Comparison of ENCODE assay signal across 1 cellular context in the genomic region with DNA sequence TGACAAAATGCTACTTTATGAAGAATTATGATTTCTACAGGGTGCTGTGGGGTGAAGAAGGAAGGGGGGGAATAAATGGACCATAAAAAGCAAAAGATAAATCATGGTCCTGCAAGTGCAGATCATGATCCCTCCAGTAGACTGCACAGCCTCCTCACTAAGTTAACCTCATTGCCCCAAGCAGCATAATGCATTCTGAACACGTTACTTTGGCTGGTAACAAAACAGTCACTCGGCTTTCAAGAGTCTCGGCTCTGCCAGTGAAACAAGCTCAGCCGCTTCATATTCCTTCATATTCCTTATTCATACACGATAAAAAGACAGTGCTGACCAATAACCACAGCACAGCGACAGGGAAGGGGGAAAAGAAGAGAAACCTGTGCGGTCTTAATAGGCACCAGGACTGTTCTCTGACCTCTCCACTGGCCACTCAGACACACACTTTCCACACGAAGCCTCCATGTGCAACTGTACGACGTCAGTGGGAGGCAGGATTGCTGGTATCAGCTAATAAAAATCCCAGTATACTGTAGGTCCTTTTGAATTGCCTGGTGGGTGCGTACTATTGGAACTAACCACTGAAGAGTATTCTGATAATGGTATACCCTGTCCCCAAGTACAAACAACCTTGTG.
TF ChIP-seq lines count a peak whose summit lies in the region.

No MANE protein-coding gene starts in this region.

TF ChIP-seq in HepG2, 621 proteins besides CTCF, POLR2A, EP300 and RAD21 (continued from another document):
- TF ChIP-seq, protein P1, sequence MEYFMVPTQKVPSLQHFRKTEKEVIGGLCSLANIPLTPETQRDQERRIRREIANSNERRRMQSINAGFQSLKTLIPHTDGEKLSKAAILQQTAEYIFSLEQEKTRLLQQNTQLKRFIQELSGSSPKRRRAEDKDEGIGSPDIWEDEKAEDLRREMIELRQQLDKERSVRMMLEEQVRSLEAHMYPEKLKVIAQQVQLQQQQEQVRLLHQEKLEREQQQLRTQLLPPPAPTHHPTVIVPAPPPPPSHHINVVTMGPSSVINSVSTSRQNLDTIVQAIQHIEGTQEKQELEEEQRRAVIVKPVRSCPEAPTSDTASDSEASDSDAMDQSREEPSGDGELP (IDR thresholded peaks at IDR 0.05; ENCODE audit: borderline replicate concordance, low read depth) = no peak
- TF ChIP-seq HMG20A (CRISPR knock-in tag; IDR thresholded peaks at IDR 0.05; ENCODE audit: borderline replicate concordance) (no peak), SOX13 (IDR thresholded peaks at IDR 0.05) (no peak), SOX13 (CRISPR knock-in tag; conservative IDR thresholded peaks at IDR 0.05 in 1 of 2, IDR thresholded peaks at IDR 0.05 in 1 of 2) (no peak), BORCS8-MEF2B (CRISPR knock-in tag; IDR thresholded peaks at IDR 0.05) (no peak), FLYWCH1 (CRISPR knock-in tag; IDR thresholded peaks at IDR 0.05) (no peak), ZBTB42 (CRISPR knock-in tag; IDR thresholded peaks at IDR 0.05) (no peak), IRX3 (CRISPR knock-in tag; IDR thresholded peaks at IDR 0.05; ENCODE audit: borderline replicate concordance, low read depth) (no peak), MIXL1 (CRISPR knock-in tag; IDR thresholded peaks at IDR 0.05) (no peak), TBX3 (IDR thresholded peaks at IDR 0.05; ENCODE audit: borderline replicate concordance) (no peak)
TF ChIP-seq in HepG2: peak in this region for 0.
